31 cellular contexts compared by ENCODE assay signal in the genomic region with DNA sequence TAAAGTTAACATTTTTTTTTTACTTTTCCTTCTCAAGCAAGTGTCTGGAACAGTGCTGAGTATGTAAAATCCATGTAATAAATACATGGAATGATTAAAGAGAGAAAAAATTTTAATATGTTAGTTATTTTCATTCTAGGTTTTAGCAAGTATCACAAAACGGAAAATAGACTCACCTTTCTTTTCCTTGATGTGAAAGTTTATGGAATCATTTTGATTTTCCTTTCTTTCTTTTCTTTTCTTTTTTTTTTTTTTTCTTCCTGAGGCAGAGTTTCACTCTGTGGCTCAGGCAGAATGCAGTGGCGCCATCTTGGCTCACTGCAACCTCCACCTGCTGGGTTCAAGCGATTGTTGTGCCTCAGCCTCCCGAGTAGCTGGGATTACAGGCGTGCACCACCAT.
"Had no signal": no experiment of that assay in that cellular context is flagged by ENCODE, and none has a peak within 500 bp of the region (broad histone marks: within the 10 kb centered on the region; RNA-seq: fewer than 3 reads in every experiment).

No MANE protein-coding gene starts in this region.

- H3K36me3 ChIP-seq: breast epithelium had no signal

- H3K9me3 ChIP-seq: body of pancreas, breast epithelium, Peyer's patch had no signal

- H3K27me3 Mint-ChIP-seq: activated naive CD8-positive, alpha-beta T cell treated with anti-CD3 and anti-CD28 coated beads for 36 hours had no signal

- H3K27ac ChIP-seq: body of pancreas, Peyer's patch had no signal

- H3K27me3 ChIP-seq: body of pancreas, breast epithelium, Peyer's patch had no signal

- DNase-seq: activated CD4-positive, alpha-beta memory T cell treated with anti-CD3 and anti-CD28 coated beads, Interleukin-2, amount 10 ng/mL, durations not matched to agents 7 days and 5 days; activated CD4-positive, alpha-beta T cell treated with anti-CD3 and anti-CD28 coated beads for 1 hour; activated CD4-positive, alpha-beta T cell treated with anti-CD3 and anti-CD28 coated beads for 48 hours; activated CD4-positive, CD25-positive, alpha-beta regulatory T cell; activated CD8-positive, alpha-beta memory T cell treated with anti-CD3 and anti-CD28 coated beads for 24 hours; activated CD8-positive, alpha-beta memory T cell treated with anti-CD3 and anti-CD28 coated beads, Interleukin-2, amount 10 ng/mL, durations not matched to agents 7 days and 5 days; activated CD8-positive, alpha-beta memory T cell treated with anti-CD3 and anti-CD28 coated beads, Interleukin-2, amount 50 U/mL, for 48 hours; activated effector memory CD4-positive, alpha-beta T cell treated with anti-CD3 and anti-CD28 coated beads, Interleukin-2, amount 50 U/mL, for 16 hours; activated naive CD4-positive, alpha-beta T cell; activated naive CD4-positive, alpha-beta T cell treated with anti-CD3 and anti-CD28 coated beads, Interleukin-2, amount 50 U/mL, for 16 hours; activated naive CD8-positive, alpha-beta T cell treated with anti-CD3 and anti-CD28 coated beads for 36 hours; activated T-cell treated with anti-CD3 and anti-CD28 coated beads, Interleukin-2, amount 50 U/mL, for 48 hours; amniotic stem cell; body of pancreas; NCI-H1092 treated with DMSO at 0.1 percent for 48 hours; NCI-H1417 treated with DMSO at 0.1 percent for 48 hours; NCI-H1694; NCI-H1930; NCI-H2081 treated with DMSO at 0.1 percent for 48 hours; NCI-H226; NCI-H446 treated with DMSO at 0.1 percent for 48 hours; NCI-H524; PC-3; Peyer's patch; RPMI8226; SW 1271; T-helper 1 cell; T1000; WERI-Rb-1 had no signal

- H3K27ac Mint-ChIP-seq: activated CD4-positive, alpha-beta memory T cell treated with anti-CD3 and anti-CD28 coated beads, Interleukin-2, amount 10 ng/mL, durations not matched to agents 7 days and 5 days; activated CD8-positive, alpha-beta memory T cell treated with anti-CD3 and anti-CD28 coated beads, Interleukin-2, amount 10 ng/mL, durations not matched to agents 7 days and 5 days; activated naive CD8-positive, alpha-beta T cell treated with anti-CD3 and anti-CD28 coated beads for 36 hours had no signal

- ATAC-seq: activated CD8-positive, alpha-beta memory T cell treated with anti-CD3 and anti-CD28 coated beads, Interleukin-2, amount 10 ng/mL, durations not matched to agents 7 days and 5 days; body of pancreas; PC-3 had no signal

- H3K4me3 ChIP-seq: body of pancreas, breast epithelium, Peyer's patch had no signal

- H3K9me3 Mint-ChIP-seq: activated CD4-positive, alpha-beta memory T cell treated with anti-CD3 and anti-CD28 coated beads, Interleukin-2, amount 10 ng/mL, durations not matched to agents 7 days and 5 days; activated naive CD8-positive, alpha-beta T cell treated with anti-CD3 and anti-CD28 coated beads for 36 hours had no signal

- H3K4me3 Mint-ChIP-seq: activated CD4-positive, alpha-beta memory T cell treated with anti-CD3 and anti-CD28 coated beads, Interleukin-2, amount 10 ng/mL, durations not matched to agents 7 days and 5 days; activated CD8-positive, alpha-beta memory T cell treated with anti-CD3 and anti-CD28 coated beads, Interleukin-2, amount 10 ng/mL, durations not matched to agents 7 days and 5 days; activated naive CD8-positive, alpha-beta T cell treated with anti-CD3 and anti-CD28 coated beads for 36 hours had no signal

- FAIRE-seq: astrocyte had no signal
